33 cellular contexts compared by ENCODE assay signal in genomic region chr1:223703668-223704013, GRCh38. TPM values are rescaled to one million over a fixed set of nuclear protein-coding genes. Genes with fewer than 3 reads are reported as not detected.
DNase-seq lines count a peak whose midpoint lies in the region; ATAC-seq, FAIRE-seq and TF ChIP-seq lines count a peak whose summit lies in the region.
"Had no signal": no experiment of that assay in that cellular context is flagged by ENCODE, and none has a peak within 500 bp of the region (broad histone marks: within the 10 kb centered on the region; RNA-seq: fewer than 3 reads in every experiment).

No MANE protein-coding gene starts in this region.

- H3K14ac ChIP-seq in trophoblast cell (ENCODE audit: low read length) = no peak overlapping the region

- H3K9ac ChIP-seq in astrocyte (ENCODE audit: low read length) (peak overlapping the region; percentile 77), trophoblast cell (ENCODE audit: low read length) (no peak overlapping the region)

- H3K9me3 Mint-ChIP-seq in astrocyte (ENCODE audit: unreplicated experiment) = no peaks in the 10 kb centered on the region
- H3K9me3 Mint-ChIP-seq in CD8-positive, alpha-beta T cell = no peaks in the 10 kb centered on the region
- H3K9me3 Mint-ChIP-seq: activated B cell treated with CpG ODN at 0.5 μM for 24 hours; activated naive CD4-positive, alpha-beta T cell treated with anti-CD3 and anti-CD28 coated beads, Interleukin-2, amount 50 U/mL, for 24 hours; IgD-negative memory B cell; neural crest cell had no signal

- H3K79me1 ChIP-seq in trophoblast cell (ENCODE audit: low read length) = peaks cover 32% of the 10 kb centered on the region

- H2AFZ ChIP-seq in PC-9 = no peak overlapping the region
- H2AFZ ChIP-seq in astrocyte (ENCODE audit: low read depth, low read length) = no peak overlapping the region
- no peak overlapping the region for H2AFZ ChIP-seq in trophoblast cell (ENCODE audit: insufficient read depth, low read length, poor library complexity)

- FAIRE-seq in astrocyte (lab: Jason Lieb, UNC) = no peak
- FAIRE-seq: G401.6, keratinocyte had no signal

- H3K27ac Mint-ChIP-seq in astrocyte (ENCODE audit: unreplicated experiment) = peak overlapping the region; percentile 58
- H3K27ac Mint-ChIP-seq in CD8-positive, alpha-beta T cell = no peak overlapping the region
- H3K27ac Mint-ChIP-seq: activated B cell treated with CpG ODN at 0.5 μM for 24 hours had no signal

- H4K20me1 ChIP-seq in PC-9 (ENCODE audit: insufficient read depth) (no peaks in the 10 kb centered on the region), astrocyte (ENCODE audit: insufficient read depth, low read length) (no peaks in the 10 kb centered on the region)

- peaks cover 30% of the 10 kb centered on the region for H3K79me2 ChIP-seq in PC-9 (ENCODE audit: low read depth)
- peaks cover 15% of the 10 kb centered on the region for H3K79me2 ChIP-seq in astrocyte (ENCODE audit: insufficient read depth, low read length)
- H3K79me2 ChIP-seq in trophoblast cell (ENCODE audit: control insufficient read depth, insufficient read depth, low read length, poor library complexity) = peaks cover 2% of the 10 kb centered on the region

- POLR2A ChIA-PET in HEK293 (lab: Yijun Ruan, JAX) (no interaction called here), PC-9 (lab: Charles Lee; ENCODE audit: unreplicated experiment) (no interaction called here), GM10248 (lab: Yijun Ruan, JAX) (no interaction called here)
- POLR2A ChIA-PET in CD8-positive, alpha-beta T cell (lab: Charles Lee) = no interaction called here

- H4K12ac ChIP-seq in trophoblast cell (ENCODE audit: low read depth, low read length) = no peak overlapping the region

- H3F3A ChIP-seq in PC-9 (ENCODE audit: insufficient read depth, low read depth) = peaks cover 97% of the 10 kb centered on the region

- CTCF ChIA-PET in HEK293 (lab: Yijun Ruan, JAX) (interaction anchor here (1.6 kb wide), 1 partner anchor 108 kb away, joined by 5 read pairs; no protein-coding TSS in a partner anchor), PC-9 (lab: Charles Lee) (no interaction called here), GM10248 (lab: Yijun Ruan, JAX) (interaction anchor here (3.6 kb wide), 1 partner anchor 46 kb away, joined by 14 read pairs; no protein-coding TSS in a partner anchor)
- CTCF ChIA-PET in CD8-positive, alpha-beta T cell (lab: Charles Lee) = interaction anchor here (0.6 to 6.1 kb wide), 3 partner anchors 8 to 45 kb away, joined by 3 to 135 read pairs (median 5); no protein-coding TSS in a partner anchor

- intact Hi-C loops in PC-9 (cut with micrococcal nuclease; ENCODE audit: unreplicated experiment) = loop anchor here (5.0 to 10.0 kb wide), 5 partner anchors 201 to 1744 kb away; partner anchors contain the start of gene DNAH14
- intact Hi-C loops in CD8-positive, alpha-beta T cell (cut with DNase I, micrococcal nuclease) = no loop called here

- no peak overlapping the region for H4K8ac ChIP-seq in trophoblast cell (ENCODE audit: low read depth, low read length)

- no peaks in the 10 kb centered on the region for H3K9me2 ChIP-seq in PC-9 (ENCODE audit: insufficient read depth)

- DNase-seq in PC-9 = no peak
- no peak for DNase-seq in astrocyte (ENCODE audit: low read depth)
- DNase-seq in trophoblast cell = no peak
- DNase-seq in activated naive CD4-positive, alpha-beta T cell treated with anti-CD3 and anti-CD28 coated beads, Interleukin-2, amount 50 U/mL, for 16 hours = no peak
- no peak for DNase-seq in Ammon's horn (ENCODE audit: low spot score)
- DNase-seq in GM10248 (ENCODE audit: extremely low spot score) = no peak
- no peak for DNase-seq in CD8-positive, alpha-beta T cell
- DNase-seq: activated B cell treated with CpG ODN at 0.5 μM for 24 hours; activated CD4-positive, alpha-beta T cell treated with anti-CD3 and anti-CD28 coated beads, Interleukin-2, amount 50 U/mL, for 48 hours; caudate nucleus; DMS79; foreskin keratinocyte; heart right ventricle; left ventricle myocardium inferior; mesendoderm; NCI-H1048; NCI-H1694 treated with DMSO at 0.1 percent for 48 hours; NCI-H82; RPMI8226; stimulated activated CD4-positive, alpha-beta T cell treated with anti-CD3 and anti-CD28 coated beads, Interleukin-12 subunit alpha, Interleukin-12 subunit beta, amount 100 ng/mL, for 4 hours; stimulated activated CD4-positive, alpha-beta T cell treated with anti-CD3 and anti-CD28 coated beads, Interleukin-2, amount 100 ng/mL, for 48 hours; substantia nigra had no signal

- TF ChIP-seq CTCF in HEK293 (tag by site-specific recombination; IDR thresholded peaks at IDR 0.05) (no peak), PC-9 (conservative IDR thresholded peaks at IDR 0.05) (no peak), astrocyte (IDR thresholded peaks at IDR 0.05; ENCODE audit: insufficient read depth, low read depth, low read length) (no peak), GM10248 (IDR thresholded peaks at IDR 0.05; ENCODE audit: control extremely low read depth, extremely low read depth, low read depth, missing control alignments) (no peak)
- TF ChIP-seq CTCF in CD8-positive, alpha-beta T cell (IDR thresholded peaks at IDR 0.05) = no peak

- peaks cover 72% of the 10 kb centered on the region for H3K4me1 Mint-ChIP-seq in astrocyte (ENCODE audit: low read depth, unreplicated experiment)
- H3K4me1 Mint-ChIP-seq in CD8-positive, alpha-beta T cell (ENCODE audit: low read depth) = no peaks in the 10 kb centered on the region

- no peak overlapping the region for H3K23ac ChIP-seq in trophoblast cell (ENCODE audit: low read length)

- no peak overlapping the region for H3K18ac ChIP-seq in trophoblast cell (ENCODE audit: low read length)

- H3K4me1 ChIP-seq in HEK293 (ENCODE audit: control insufficient read depth, insufficient read depth, low read length) = peaks cover 36% of the 10 kb centered on the region
- H3K4me1 ChIP-seq in PC-9 (replicated peaks; ENCODE audit: insufficient read depth) = peaks cover 96% of the 10 kb centered on the region
- H3K4me1 ChIP-seq in astrocyte (ENCODE audit: insufficient read depth, low read length) = peaks cover 79% of the 10 kb centered on the region
- peaks cover 28 to 41% of the 10 kb centered on the region in 2 experiments for H3K4me1 ChIP-seq in trophoblast cell (ENCODE audit: control insufficient read depth in 1 of 2, insufficient read depth in 2 of 2, low read length in 2 of 2)
- no peaks in the 10 kb centered on the region for H3K4me1 ChIP-seq in CD8-positive, alpha-beta T cell (ENCODE audit: insufficient read depth, low read length)

- no peak overlapping the region for H2BK120ac ChIP-seq in trophoblast cell (ENCODE audit: insufficient read depth, low read length, poor library complexity)

- H3K4me3 ChIP-seq in HEK293 (ENCODE audit: low read depth, low read length) (no peak overlapping the region), PC-9 (0 out of 2 replicates have a peak overlapping the region, but pooled peaks have one; percentile 57), astrocyte (ENCODE audit: insufficient read depth, low read depth, low read length) (no peak overlapping the region), trophoblast cell (ENCODE audit: low read depth, low read length) (no peak overlapping the region)
- no peak overlapping the region for H3K4me3 ChIP-seq in CD8-positive, alpha-beta T cell (ENCODE audit: low read depth, low read length)
- H3K4me3 ChIP-seq: heart right ventricle, left ventricle myocardium inferior, right atrium auricular region had no signal

- H4K91ac ChIP-seq in trophoblast cell (ENCODE audit: low read depth, low read length) = no peak overlapping the region

- no peak overlapping the region for H3K4ac ChIP-seq in trophoblast cell (ENCODE audit: low read depth, low read length)

- H3K36me3 ChIP-seq in HEK293 (ENCODE audit: control insufficient read depth in 2 of 2, insufficient read depth in 1 of 2, low read length in 2 of 2) = no peaks in the 10 kb centered on the region
- H3K36me3 ChIP-seq in PC-9 (ENCODE audit: low read depth) = no peaks in the 10 kb centered on the region
- H3K36me3 ChIP-seq in astrocyte (ENCODE audit: insufficient read depth, low read length) = no peaks in the 10 kb centered on the region
- no peaks in the 10 kb centered on the region for H3K36me3 ChIP-seq in trophoblast cell (ENCODE audit: control insufficient read depth in 1 of 2, insufficient read depth in 2 of 2, low read length in 2 of 2)
- no peaks in the 10 kb centered on the region for H3K36me3 ChIP-seq in CD8-positive, alpha-beta T cell (ENCODE audit: insufficient read depth, low read length)
- H3K36me3 ChIP-seq: heart right ventricle, left ventricle myocardium inferior, right atrium auricular region had no signal

- no peaks in the 10 kb centered on the region for H3K9me3 ChIP-seq in HEK293 (ENCODE audit: control insufficient read depth, insufficient read depth, low read depth, low read length)
- H3K9me3 ChIP-seq in PC-9 (ENCODE audit: insufficient read depth, low read depth) = no peaks in the 10 kb centered on the region
- no peaks in the 10 kb centered on the region for H3K9me3 ChIP-seq in astrocyte (ENCODE audit: insufficient read depth, low read depth, low read length)
- no peaks in the 10 kb centered on the region for H3K9me3 ChIP-seq in trophoblast cell (ENCODE audit: insufficient read depth, low read depth, low read length)
- H3K9me3 ChIP-seq in CD8-positive, alpha-beta T cell (ENCODE audit: low read length) = no peaks in the 10 kb centered on the region
- H3K9me3 ChIP-seq: heart right ventricle, left ventricle myocardium inferior, right atrium auricular region had no signal

- no CpG with 5 or more reads among the region's 1 CpG for WGBS in trophoblast cell (ENCODE audit: extremely low coverage, insufficient coverage, insufficient read length)

- BruUV-seq in PC-9 (replicated peaks; lab: Mats Ljungman, UMichigan) = no TSS peak

- H3K4me3 Mint-ChIP-seq in astrocyte (ENCODE audit: unreplicated experiment) = no peak overlapping the region
- H3K4me3 Mint-ChIP-seq in CD8-positive, alpha-beta T cell = no peak overlapping the region
- H3K4me3 Mint-ChIP-seq: activated B cell treated with CpG ODN at 0.5 μM for 24 hours, IgD-negative memory B cell, neural crest cell had no signal

- no peak overlapping the region for H2BK12ac ChIP-seq in trophoblast cell (ENCODE audit: low read length)

- H3K4me2 ChIP-seq in PC-9 = peak overlapping the region; percentile 94
- H3K4me2 ChIP-seq in astrocyte (ENCODE audit: low read length) = peak overlapping the region; percentile 85
- H3K4me2 ChIP-seq in trophoblast cell (ENCODE audit: low read length) = no peak overlapping the region

- H2BK5ac ChIP-seq in trophoblast cell (ENCODE audit: low read depth, low read length, poor library complexity) = no peak overlapping the region

- H3K27me3 ChIP-seq in PC-9 (ENCODE audit: insufficient read depth, low read depth) (no peaks in the 10 kb centered on the region), astrocyte (ENCODE audit: insufficient read depth, low read length) (no peaks in the 10 kb centered on the region), trophoblast cell (ENCODE audit: insufficient read depth, low read length) (no peaks in the 10 kb centered on the region)
- H3K27me3 ChIP-seq in CD8-positive, alpha-beta T cell (ENCODE audit: insufficient read depth, low read length) = no peaks in the 10 kb centered on the region
- H3K27me3 ChIP-seq: foreskin keratinocyte, heart right ventricle, right atrium auricular region had no signal

- H2AK5ac ChIP-seq in trophoblast cell (ENCODE audit: low read length) = peak overlapping the region; percentile 33

- no peaks in the 10 kb centered on the region for H3K36me3 Mint-ChIP-seq in astrocyte (ENCODE audit: low read depth, unreplicated experiment)
- H3K36me3 Mint-ChIP-seq in CD8-positive, alpha-beta T cell = no peaks in the 10 kb centered on the region
- H3K36me3 Mint-ChIP-seq: activated naive CD4-positive, alpha-beta T cell treated with anti-CD3 and anti-CD28 coated beads, Interleukin-2, amount 50 U/mL, for 24 hours; IgD-negative memory B cell had no signal

- no peak for ATAC-seq in CD8-positive, alpha-beta T cell
- ATAC-seq: foreskin keratinocyte, heart right ventricle had no signal

- H3K27me3 Mint-ChIP-seq in astrocyte (ENCODE audit: low read depth, unreplicated experiment) = no peaks in the 10 kb centered on the region
- no peaks in the 10 kb centered on the region for H3K27me3 Mint-ChIP-seq in CD8-positive, alpha-beta T cell (ENCODE audit: low read depth)
- H3K27me3 Mint-ChIP-seq: activated naive CD4-positive, alpha-beta T cell treated with anti-CD3 and anti-CD28 coated beads, Interleukin-2, amount 50 U/mL, for 24 hours had no signal

- H3K27ac ChIP-seq in HEK293 (ENCODE audit: extremely low read depth, low read depth, low read length) (no peak overlapping the region), PC-9 (peak overlapping the region; percentile 100), astrocyte (ENCODE audit: low read depth, low read length) (peak overlapping the region; percentile 88), trophoblast cell (ENCODE audit: low read depth, low read length) (no peak overlapping the region)
- H3K27ac ChIP-seq in CD8-positive, alpha-beta T cell (ENCODE audit: low read depth, low read length) = no peak overlapping the region
- H3K27ac ChIP-seq: C4-2B, foreskin keratinocyte, right atrium auricular region had no signal

RNA-seq across cellular contexts. Expression of gene CAPN2, which starts 8.7 kb away (rescaled TPM):
- 376 and 459 TPM in 2 replicates for total RNA-seq in PC-9 (2021)
- 340 and 391 TPM in 2 replicates for total RNA-seq in astrocyte
- 161 and 169 TPM in 2 replicates for polyA plus RNA-seq in trophoblast cell (2013)
- 10 to 100 TPM; 83.0 to 84.7 TPM for total RNA-seq in CD8-positive, alpha-beta T cell

RNA-seq across cellular contexts. Expression of gene CAPN8, which starts 38.1 kb away (rescaled TPM):
- total RNA-seq in PC-9 (2021) = 85.6 and 94.7 TPM in 2 replicates
- total RNA-seq in astrocyte = not detected in 2 replicates
- polyA plus RNA-seq in trophoblast cell (2013) = 0.04 and 0.08 TPM in 2 replicates
- under 1 TPM; 0.42 to 0.43 TPM for total RNA-seq in CD8-positive, alpha-beta T cell
- total RNA-seq: activated B cell treated with CpG ODN at 0.5 μM for 24 hours; heart right ventricle; left ventricle myocardium inferior; NCI-H460; neural crest cell; right atrium auricular region; SK-MEL-5; T-helper 1 cell treated with Interleukin-12 subunit alpha and Interleukin-12 subunit beta and Interleukin-4 antibody, amounts not matched to agents 30 ng/mL and 1 ng/mL, for 36 hours had no signal
- polyA plus RNA-seq: IgD-negative memory B cell had no signal

Comparison
In these comparisons a context has a peak if more than half of its experiments do, and no peak if none do; other contexts are left out.
1. H3K27ac ChIP-seq: peak in PC-9 (single experiment) and astrocyte (single experiment); none in HEK293 (single experiment), trophoblast cell (single experiment) and CD8-positive, alpha-beta T cell (single experiment).
2. RNA of gene CAPN8, which starts 38.1 kb away (total RNA-seq): 85.6 to 94.7 TPM in PC-9; 0.42 to 0.43 TPM in CD8-positive, alpha-beta T cell and not detected in astrocyte; every median in the first group is over 10 times any median in the second.